ENCODE assay signal across 15 cellular contexts in genomic region chr5:123262275-123262823, GRCh38.
DNase-seq lines count a peak whose midpoint lies in the region; ATAC-seq and TF ChIP-seq lines count a peak whose summit lies in the region.
"Had no signal": no experiment of that assay in that cellular context is flagged by ENCODE, and none has a peak within 500 bp of the region (broad histone marks: within the 10 kb centered on the region; RNA-seq: fewer than 3 reads in every experiment).

No MANE protein-coding gene starts in this region.

- no peak overlapping the region for H3K9ac ChIP-seq in adipocyte (ENCODE audit: low read length)

- H3K36me3 Mint-ChIP-seq in osteocyte (ENCODE audit: unreplicated experiment) = no peaks in the 10 kb centered on the region
- H3K36me3 Mint-ChIP-seq: CD14-positive monocyte; CD8-positive, alpha-beta T cell had no signal

- no peak overlapping the region for H3K4me3 Mint-ChIP-seq in osteocyte (ENCODE audit: unreplicated experiment)
- H3K4me3 Mint-ChIP-seq: CD14-positive monocyte; CD8-positive, alpha-beta T cell; H9; HFFc6 had no signal

- no peaks in the 10 kb centered on the region for H3K27me3 ChIP-seq in adipocyte (replicated peaks; ENCODE audit: control insufficient read depth, insufficient read depth, low read length)
- no peaks in the 10 kb centered on the region for H3K27me3 ChIP-seq in thoracic aorta (replicated peaks; ENCODE audit: insufficient read depth)

- no peaks in the 10 kb centered on the region for H3K36me3 ChIP-seq in adipocyte (ENCODE audit: control insufficient read depth, insufficient read depth, low read length, severe bottlenecking)
- no peaks in the 10 kb centered on the region for H3K36me3 ChIP-seq in thoracic aorta

- H3K4me3 ChIP-seq in adipocyte (ENCODE audit: low read length) (no peak overlapping the region), thoracic aorta (peak overlapping the region; percentile 51)
- H3K4me3 ChIP-seq: K562 had no signal

- ATAC-seq in esophagus mucosa (peak; percentile 58), thoracic aorta (ENCODE audit: insufficient number of reproducible peaks, low FRiP score, low read depth) (peak; percentile 73)
- no peak for ATAC-seq in activated CD4-positive, CD25-positive, alpha-beta regulatory T cell treated with anti-CD3 and anti-CD28 coated beads, Interleukin-2, amount 50 U/mL, for 24 hours
- ATAC-seq: CD8-positive, alpha-beta T cell; K562 had no signal

- DNase-seq in adipocyte (ENCODE audit: low read depth) = peak; percentile 11
- DNase-seq in thoracic aorta (ENCODE audit: low spot score) = no peak
- DNase-seq in COR-L47 (lab: John Stamatoyannopoulos, UW) = no peak
- no peak for DNase-seq in osteocyte (ENCODE audit: extremely low spot score, unreplicated experiment)
- no peak for DNase-seq in NCI-H2227 (lab: John Stamatoyannopoulos, UW; ENCODE audit: unreplicated experiment)
- DNase-seq: Caco-2; CD8-positive, alpha-beta T cell; DND-41; GDM1; H9; HFFc6 had no signal

- H3K9me3 ChIP-seq in adipocyte (ENCODE audit: control insufficient read depth, low read length) (no peaks in the 10 kb centered on the region), thoracic aorta (no peaks in the 10 kb centered on the region)
- H3K9me3 ChIP-seq: Caco-2 had no signal

- no peak overlapping the region for H3K27ac Mint-ChIP-seq in osteocyte (ENCODE audit: unreplicated experiment)
- H3K27ac Mint-ChIP-seq: CD14-positive monocyte; CD8-positive, alpha-beta T cell; H9; HFFc6 had no signal

- H3K4me1 ChIP-seq in adipocyte (ENCODE audit: control insufficient read depth, insufficient read depth, low read length) (peaks cover 34% of the 10 kb centered on the region), thoracic aorta (ENCODE audit: control insufficient read depth in 1 of 2, low read depth in 2 of 2) (peaks cover 18 to 53% of the 10 kb centered on the region in 2 donors)
- H3K4me1 ChIP-seq: Caco-2 had no signal

- TF ChIP-seq CTCF in thoracic aorta (IDR thresholded peaks at IDR 0.05) (no peak), osteocyte (IDR thresholded peaks at IDR 0.05) (no peak)

- H3K9me3 Mint-ChIP-seq in osteocyte (ENCODE audit: unreplicated experiment) = peaks cover 6% of the 10 kb centered on the region
- H3K9me3 Mint-ChIP-seq: HFFc6 had no signal

- peaks cover 12% of the 10 kb centered on the region for H3K27me3 Mint-ChIP-seq in osteocyte (ENCODE audit: unreplicated experiment)

- H3K27ac ChIP-seq in thoracic aorta = peak overlapping the region; percentile 67 to 79

- no peaks in the 10 kb centered on the region for H3K4me1 Mint-ChIP-seq in osteocyte (ENCODE audit: unreplicated experiment)
- H3K4me1 Mint-ChIP-seq: CD14-positive monocyte had no signal

Comparison
In these comparisons a context has a peak if more than half of its experiments do, and no peak if none do; other contexts are left out.
1. ATAC-seq: peak in esophagus mucosa (single experiment) and thoracic aorta (single experiment); none in activated CD4-positive, CD25-positive, alpha-beta regulatory T cell treated with anti-CD3 and anti-CD28 coated beads, Interleukin-2, amount 50 U/mL, for 24 hours (0 of 2).